In the genomic region with DNA sequence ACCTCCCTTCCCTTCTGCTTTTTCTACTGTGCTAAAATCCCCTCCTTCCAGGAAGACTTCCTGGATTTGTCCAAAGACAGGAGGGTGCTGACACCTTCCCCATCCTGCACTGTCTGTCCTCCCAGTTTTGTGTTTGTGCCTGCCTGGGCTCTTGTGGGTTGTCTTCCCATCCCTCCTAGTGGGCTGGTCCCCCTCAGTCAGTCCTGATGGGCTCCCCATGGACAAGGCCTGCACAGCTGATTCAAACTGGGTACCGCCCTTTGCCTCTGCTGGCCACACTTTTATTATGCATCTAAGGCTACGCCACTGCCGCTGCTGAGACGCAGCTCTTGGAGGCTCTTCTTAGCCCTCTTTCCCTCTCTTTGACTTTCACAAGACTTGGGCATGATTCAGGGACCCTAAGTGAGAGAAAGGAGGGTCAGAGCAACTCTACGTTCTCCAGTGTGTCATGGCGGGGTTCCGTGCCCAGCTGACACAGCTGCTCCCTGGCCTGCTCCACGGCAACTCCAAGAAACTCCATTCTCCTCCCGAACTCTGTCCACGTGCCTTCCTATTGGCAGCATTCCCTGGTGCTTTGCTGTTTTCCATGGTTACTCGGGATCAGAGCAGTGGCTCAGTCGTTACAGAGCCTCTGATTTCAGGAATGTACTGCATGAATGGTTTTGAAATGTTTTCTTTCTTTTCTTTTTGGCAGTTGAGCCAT, we compare ENCODE assay signal across 10 cellular contexts. TPM values are rescaled to one million over a fixed set of nuclear protein-coding genes. Genes with fewer than 3 reads are reported as not detected.
A peak's percentile ranks its signal among the peaks of the same experiment; 100 is the strongest.
DNase-seq lines count a peak whose midpoint lies in the region; ATAC-seq and TF ChIP-seq lines count a peak whose summit lies in the region.
"Had no signal": no experiment of that assay in that cellular context is flagged by ENCODE, and none has a peak within 500 bp of the region (broad histone marks: within the 10 kb centered on the region; RNA-seq: fewer than 3 reads in every experiment).

No MANE protein-coding gene starts in this region.

- TF ChIP-seq POLR2A in thyroid gland (IDR thresholded peaks at IDR 0.05), result peak in 1 of 2 donors; percentile 79

- H3K27me3 ChIP-seq in mucosa of rectum (ENCODE audit: control insufficient read depth in 2 of 2, insufficient read depth in 2 of 2, low read length in 2 of 2), result peaks cover 2 to 4% of the 10 kb centered on the region in 2 donors
- no peaks in the 10 kb centered on the region for H3K27me3 ChIP-seq in thyroid gland

- no peak for TF ChIP-seq CTCF in WTC11 (IDR thresholded peaks at IDR 0.05)
- TF ChIP-seq CTCF in fibroblast of pulmonary artery (IDR thresholded peaks at IDR 0.05; ENCODE audit: low read length, missing control alignments), result no peak
- no peak for TF ChIP-seq CTCF in thyroid gland (IDR thresholded peaks at IDR 0.05)

- no peaks in the 10 kb centered on the region for H3K27me3 Mint-ChIP-seq in WTC11 (ENCODE audit: low read depth)

- POLR2A ChIA-PET in WTC11 (lab: Charles Lee), result no interaction called here

- H3K9me3 ChIP-seq in mucosa of rectum (ENCODE audit: control insufficient read depth in 2 of 2, low read length in 2 of 2), result no peaks in the 10 kb centered on the region
- no peaks in the 10 kb centered on the region for H3K9me3 ChIP-seq in thyroid gland

- intact Hi-C loops in thyroid gland (cut with DNase I), result loop anchor here (10.0 kb wide), 1 partner anchor 134 kb away; no protein-coding TSS in a partner anchor

- H3K4me1 Mint-ChIP-seq in WTC11, result no peaks in the 10 kb centered on the region
- H3K4me1 Mint-ChIP-seq: IgD-negative memory B cell had no signal

- H3K4me3 Mint-ChIP-seq in WTC11, result no peak overlapping the region

- H3K36me3 Mint-ChIP-seq in WTC11, result no peaks in the 10 kb centered on the region
- H3K36me3 Mint-ChIP-seq: IgD-negative memory B cell had no signal

- H3K4me1 ChIP-seq in mucosa of rectum (ENCODE audit: control insufficient read depth in 2 of 2, insufficient read depth in 2 of 2, low read length in 2 of 2), result no peaks in the 10 kb centered on the region
- peaks cover 17 to 22% of the 10 kb centered on the region in 2 donors for H3K4me1 ChIP-seq in thyroid gland

- H3K36me3 ChIP-seq in mucosa of rectum (ENCODE audit: control insufficient read depth in 2 of 2, insufficient read depth in 2 of 2, low read length in 2 of 2), result no peaks in the 10 kb centered on the region
- H3K36me3 ChIP-seq in thyroid gland, result no peaks in the 10 kb centered on the region

- H3K9me3 Mint-ChIP-seq in WTC11, result no peaks in the 10 kb centered on the region

- CTCF ChIA-PET in WTC11 (lab: Charles Lee), result interaction anchor here (0.5 to 3.2 kb wide), 11 partner anchors 9 to 509 kb away, joined by 3 to 21 read pairs (median 6); no protein-coding TSS in a partner anchor

- H3K4me3 ChIP-seq in fibroblast of pulmonary artery (replicated peaks; ENCODE audit: low read depth, low read length) (no peak overlapping the region), mucosa of rectum (ENCODE audit: low read length in 2 of 2) (no peak overlapping the region), thyroid gland (replicated peaks in 1 of 3) (no peak overlapping the region)

- no peak for DNase-seq in WTC11 (ENCODE audit: low spot score)
- DNase-seq in fibroblast of pulmonary artery (ENCODE audit: low read depth), result peak; percentile 76
- DNase-seq in thyroid gland, result peak; percentile 92 to 93
- no peak for DNase-seq in stimulated activated naive CD8-positive, alpha-beta T cell treated with anti-CD3 and anti-CD28 coated beads, Interleukin-15, Interleukin-2, amounts not matched to agents 100 U/mL and 50 U/mL, for 24 hours
- DNase-seq in activated naive CD4-positive, alpha-beta T cell treated with anti-CD3 and anti-CD28 coated beads, Interleukin-2, amount 50 U/mL, for 16 hours, result no peak
- DNase-seq: H7 had no signal

- 33 to 38% methylated on average over 12 of the region's 12 CpGs for WGBS in thyroid gland, 2 donors

- ATAC-seq in WTC11 (no peak), HG02610 (IDR thresholded peaks at IDR 0.05; ENCODE audit: unreplicated experiment) (no peak), HG03571 (IDR thresholded peaks at IDR 0.05; ENCODE audit: unreplicated experiment) (no peak)
- ATAC-seq in stimulated activated naive CD8-positive, alpha-beta T cell treated with anti-CD3 and anti-CD28 coated beads, Interleukin-15, Interleukin-2, amounts not matched to agents 100 U/mL and 50 U/mL, for 24 hours, result no peak

- no peak overlapping the region for H3K9ac ChIP-seq in mucosa of rectum (ENCODE audit: low read depth in 1 of 2, low read length in 2 of 2)

- 0 out of 2 replicates have a peak overlapping the region, but pooled peaks have one; percentile 6 for H3K27ac Mint-ChIP-seq in WTC11
- H3K27ac Mint-ChIP-seq: IgD-negative memory B cell had no signal

- H3K27ac ChIP-seq in mucosa of rectum (ENCODE audit: low read depth in 2 of 2, low read length in 2 of 2) (peak overlapping the region; percentile 3 to 16), thyroid gland (peak overlapping the region; percentile 87 to 96 (median 90))

TF ChIP-seq in WTC11, 78 proteins besides CTCF, POLR2A, EP300 and RAD21 (continues in another document):
- TF ChIP-seq, protein P1, sequence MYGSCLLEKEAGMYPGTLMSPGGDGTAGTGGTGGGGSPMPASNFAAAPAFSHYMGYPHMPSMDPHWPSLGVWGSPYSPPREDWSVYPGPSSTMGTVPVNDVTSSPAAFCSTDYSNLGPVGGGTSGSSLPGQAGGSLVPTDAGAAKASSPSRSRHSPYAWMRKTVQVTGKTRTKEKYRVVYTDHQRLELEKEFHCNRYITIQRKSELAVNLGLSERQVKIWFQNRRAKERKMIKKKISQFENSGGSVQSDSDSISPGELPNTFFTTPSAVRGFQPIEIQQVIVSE (CRISPR knock-in tag; IDR thresholded peaks at IDR 0.05; ENCODE audit: borderline replicate concordance), result no peak
- TF ChIP-seq, protein P2, sequence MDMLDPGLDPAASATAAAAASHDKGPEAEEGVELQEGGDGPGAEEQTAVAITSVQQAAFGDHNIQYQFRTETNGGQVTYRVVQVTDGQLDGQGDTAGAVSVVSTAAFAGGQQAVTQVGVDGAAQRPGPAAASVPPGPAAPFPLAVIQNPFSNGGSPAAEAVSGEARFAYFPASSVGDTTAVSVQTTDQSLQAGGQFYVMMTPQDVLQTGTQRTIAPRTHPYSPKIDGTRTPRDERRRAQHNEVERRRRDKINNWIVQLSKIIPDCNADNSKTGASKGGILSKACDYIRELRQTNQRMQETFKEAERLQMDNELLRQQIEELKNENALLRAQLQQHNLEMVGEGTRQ (CRISPR knock-in tag; IDR thresholded peaks at IDR 0.05), result no peak
- TF ChIP-seq HMGA2 (CRISPR knock-in tag; IDR thresholded peaks at IDR 0.05) (no peak), MXD4 (CRISPR knock-in tag; IDR thresholded peaks at IDR 0.05; ENCODE audit: borderline replicate concordance) (no peak), ZNF219 (CRISPR knock-in tag; IDR thresholded peaks at IDR 0.05; ENCODE audit: borderline replicate concordance) (no peak), MYBL2 (CRISPR knock-in tag; IDR thresholded peaks at IDR 0.05) (no peak), SOX15 (CRISPR knock-in tag; IDR thresholded peaks at IDR 0.05) (no peak), SP1 (CRISPR knock-in tag; conservative IDR thresholded peaks at IDR 0.05) (no peak)
- TF ChIP-seq, protein P3, sequence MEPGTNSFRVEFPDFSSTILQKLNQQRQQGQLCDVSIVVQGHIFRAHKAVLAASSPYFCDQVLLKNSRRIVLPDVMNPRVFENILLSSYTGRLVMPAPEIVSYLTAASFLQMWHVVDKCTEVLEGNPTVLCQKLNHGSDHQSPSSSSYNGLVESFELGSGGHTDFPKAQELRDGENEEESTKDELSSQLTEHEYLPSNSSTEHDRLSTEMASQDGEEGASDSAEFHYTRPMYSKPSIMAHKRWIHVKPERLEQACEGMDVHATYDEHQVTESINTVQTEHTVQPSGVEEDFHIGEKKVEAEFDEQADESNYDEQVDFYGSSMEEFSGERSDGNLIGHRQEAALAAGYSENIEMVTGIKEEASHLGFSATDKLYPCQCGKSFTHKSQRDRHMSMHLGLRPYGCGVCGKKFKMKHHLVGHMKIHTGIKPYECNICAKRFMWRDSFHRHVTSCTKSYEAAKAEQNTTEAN (CRISPR knock-in tag; IDR thresholded peaks at IDR 0.05), result no peak
- TF ChIP-seq, protein P4, sequence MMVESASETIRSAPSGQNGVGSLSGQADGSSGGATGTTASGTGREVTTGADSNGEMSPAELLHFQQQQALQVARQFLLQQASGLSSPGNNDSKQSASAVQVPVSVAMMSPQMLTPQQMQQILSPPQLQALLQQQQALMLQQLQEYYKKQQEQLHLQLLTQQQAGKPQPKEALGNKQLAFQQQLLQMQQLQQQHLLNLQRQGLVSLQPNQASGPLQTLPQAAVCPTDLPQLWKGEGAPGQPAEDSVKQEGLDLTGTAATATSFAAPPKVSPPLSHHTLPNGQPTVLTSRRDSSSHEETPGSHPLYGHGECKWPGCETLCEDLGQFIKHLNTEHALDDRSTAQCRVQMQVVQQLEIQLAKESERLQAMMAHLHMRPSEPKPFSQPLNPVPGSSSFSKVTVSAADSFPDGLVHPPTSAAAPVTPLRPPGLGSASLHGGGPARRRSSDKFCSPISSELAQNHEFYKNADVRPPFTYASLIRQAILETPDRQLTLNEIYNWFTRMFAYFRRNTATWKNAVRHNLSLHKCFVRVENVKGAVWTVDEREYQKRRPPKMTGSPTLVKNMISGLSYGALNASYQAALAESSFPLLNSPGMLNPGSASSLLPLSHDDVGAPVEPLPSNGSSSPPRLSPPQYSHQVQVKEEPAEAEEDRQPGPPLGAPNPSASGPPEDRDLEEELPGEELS (CRISPR knock-in tag; IDR thresholded peaks at IDR 0.05), result no peak
- TF ChIP-seq, protein P5, sequence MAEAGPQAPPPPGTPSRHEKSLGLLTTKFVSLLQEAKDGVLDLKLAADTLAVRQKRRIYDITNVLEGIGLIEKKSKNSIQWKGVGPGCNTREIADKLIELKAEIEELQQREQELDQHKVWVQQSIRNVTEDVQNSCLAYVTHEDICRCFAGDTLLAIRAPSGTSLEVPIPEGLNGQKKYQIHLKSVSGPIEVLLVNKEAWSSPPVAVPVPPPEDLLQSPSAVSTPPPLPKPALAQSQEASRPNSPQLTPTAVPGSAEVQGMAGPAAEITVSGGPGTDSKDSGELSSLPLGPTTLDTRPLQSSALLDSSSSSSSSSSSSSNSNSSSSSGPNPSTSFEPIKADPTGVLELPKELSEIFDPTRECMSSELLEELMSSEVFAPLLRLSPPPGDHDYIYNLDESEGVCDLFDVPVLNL (CRISPR knock-in tag; IDR thresholded peaks at IDR 0.05; ENCODE audit: borderline replicate concordance, low read depth), result no peak

RNA-seq across cellular contexts. Expression of a gene that starts 3.8 kb away (rescaled TPM):
- total RNA-seq in WTC11 (2021) (not detected in 3 replicates), thyroid gland (not detected)
- total RNA-seq: H7 had no signal

RNA-seq across cellular contexts. Expression of a gene that starts 14.4 kb away (rescaled TPM):
- not detected in 3 replicates for total RNA-seq in WTC11 (2021)
- not detected for total RNA-seq in thyroid gland
- total RNA-seq: H7 had no signal

RNA-seq across cellular contexts. Expression of a gene that starts 35.1 kb away (rescaled TPM):
- not detected in 3 replicates for total RNA-seq in WTC11 (2021)
- not detected for total RNA-seq in thyroid gland
- total RNA-seq: H7 had no signal

RNA-seq across cellular contexts. Expression of a gene that starts 49.9 kb away (rescaled TPM):
- not detected in 3 replicates for total RNA-seq in WTC11 (2021)
- total RNA-seq in thyroid gland, result under 1 TPM in 3 of 4 donors, not detected in 1; 0.22 to 0.46 (median 0.40) TPM

Comparison
In these comparisons a context has a peak if more than half of its experiments do, and no peak if none do; other contexts are left out.
1. DNase-seq: peak in fibroblast of pulmonary artery (single experiment) and thyroid gland (2 of 2); none in WTC11 (single experiment), stimulated activated naive CD8-positive, alpha-beta T cell treated with anti-CD3 and anti-CD28 coated beads, Interleukin-15, Interleukin-2, amounts not matched to agents 100 U/mL and 50 U/mL, for 24 hours (single experiment) and activated naive CD4-positive, alpha-beta T cell treated with anti-CD3 and anti-CD28 coated beads, Interleukin-2, amount 50 U/mL, for 16 hours (single experiment).